ENCODE assay signal across 20 cellular contexts in genomic region chr1:60581455-60582220, GRCh38.
"Had no signal": no experiment of that assay in that cellular context is flagged by ENCODE, and none has a peak within 500 bp of the region (broad histone marks: within the 10 kb centered on the region; RNA-seq: fewer than 3 reads in every experiment).

No MANE protein-coding gene starts in this region.

- H3K4me1 Mint-ChIP-seq: activated B cell treated with CpG ODN at 0.5 μM for 24 hours; activated naive CD8-positive, alpha-beta T cell treated with anti-CD3 and anti-CD28 coated beads, Interleukin-2, amount 10 ng/mL, durations not matched to agents 7 days and 5 days; natural killer cell had no signal

- H3K36me3 Mint-ChIP-seq: activated CD4-positive, alpha-beta memory T cell treated with anti-CD3 and anti-CD28 coated beads for 36 hours; activated naive CD8-positive, alpha-beta T cell treated with anti-CD3 and anti-CD28 coated beads, Interleukin-2, amount 10 ng/mL, durations not matched to agents 7 days and 5 days had no signal

- H3K27me3 ChIP-seq: body of pancreas, heart right ventricle, left lung, upper lobe of left lung had no signal

- DNase-seq: activated B cell treated with CpG ODN at 0.5 μM for 24 hours; activated CD4-positive, alpha-beta memory T cell treated with anti-CD3 and anti-CD28 coated beads for 36 hours; activated CD4-positive, alpha-beta T cell treated with anti-CD3 and anti-CD28 coated beads for 48 hours; activated naive CD4-positive, alpha-beta T cell treated with Interleukin-2 at 50 U/mL for 16 hours; activated naive CD8-positive, alpha-beta T cell treated with anti-CD3 and anti-CD28 coated beads, Interleukin-2, amount 10 ng/mL, durations not matched to agents 7 days and 5 days; activated T-cell treated with anti-CD3 and anti-CD28 coated beads, Interleukin-2, amount 50 U/mL, for 48 hours; body of pancreas; effector memory CD4-positive, alpha-beta T cell; foreskin fibroblast; heart right ventricle; kidney; left lung; natural killer cell; stimulated activated CD4-positive, alpha-beta T cell treated with anti-CD3 and anti-CD28 coated beads, Interleukin-4, amount 100 ng/mL, for 24 hours; stimulated activated naive CD8-positive, alpha-beta T cell treated with anti-CD3 and anti-CD28 coated beads, Interleukin-15, Interleukin-2, amounts not matched to agents 100 U/mL and 50 U/mL, for 24 hours; upper lobe of left lung had no signal

- H3K27ac ChIP-seq: heart right ventricle, left lung, upper lobe of left lung had no signal

- H3K36me3 ChIP-seq: heart right ventricle, left lung, upper lobe of left lung had no signal

- H3K4me3 Mint-ChIP-seq: activated B cell treated with CpG ODN at 0.5 μM for 24 hours; activated CD4-positive, alpha-beta memory T cell treated with anti-CD3 and anti-CD28 coated beads for 36 hours; activated naive CD8-positive, alpha-beta T cell treated with anti-CD3 and anti-CD28 coated beads, Interleukin-2, amount 10 ng/mL, durations not matched to agents 7 days and 5 days; dendritic cell treated with granulocyte-macrophage colony-stimulating factor and Interleukin-4, amounts not matched to agents 40 ng/mL and 50 ng/mL, for 4 days; mesothelial cell of epicardium; natural killer cell had no signal

- H3K27ac Mint-ChIP-seq: activated B cell treated with CpG ODN at 0.5 μM for 24 hours; activated CD4-positive, alpha-beta memory T cell treated with anti-CD3 and anti-CD28 coated beads for 36 hours; activated naive CD8-positive, alpha-beta T cell treated with anti-CD3 and anti-CD28 coated beads, Interleukin-2, amount 10 ng/mL, durations not matched to agents 7 days and 5 days; dendritic cell treated with granulocyte-macrophage colony-stimulating factor and Interleukin-4, amounts not matched to agents 40 ng/mL and 50 ng/mL, for 4 days; mesothelial cell of epicardium; natural killer cell; progenitor cell of endocrine pancreas had no signal

- H3K9me3 ChIP-seq: body of pancreas had no signal

- H3K4me3 ChIP-seq: body of pancreas, heart right ventricle, left lung, lung, upper lobe of left lung had no signal

- H3K27me3 Mint-ChIP-seq: activated B cell treated with CpG ODN at 0.5 μM for 24 hours; activated CD4-positive, alpha-beta memory T cell treated with anti-CD3 and anti-CD28 coated beads for 36 hours; activated naive CD8-positive, alpha-beta T cell treated with anti-CD3 and anti-CD28 coated beads, Interleukin-2, amount 10 ng/mL, durations not matched to agents 7 days and 5 days; dendritic cell treated with granulocyte-macrophage colony-stimulating factor and Interleukin-4, amounts not matched to agents 40 ng/mL and 50 ng/mL, for 4 days; progenitor cell of endocrine pancreas had no signal

- H3K4me1 ChIP-seq: body of pancreas, heart right ventricle, left lung, upper lobe of left lung had no signal

- ATAC-seq: body of pancreas; left lung; natural killer cell; stimulated activated naive CD8-positive, alpha-beta T cell treated with anti-CD3 and anti-CD28 coated beads, Interleukin-15, Interleukin-2, amounts not matched to agents 100 U/mL and 50 U/mL, for 24 hours had no signal
